Comparison of ENCODE assay signal across 18 cellular contexts in genomic region chr11:88202498-88202897, GRCh38. TPM values are rescaled to one million over a fixed set of nuclear protein-coding genes. Genes with fewer than 3 reads are reported as not detected.
DNase-seq lines count a peak whose midpoint lies in the region; ATAC-seq and TF ChIP-seq lines count a peak whose summit lies in the region.
"Had no signal": no experiment of that assay in that cellular context is flagged by ENCODE, and none has a peak within 500 bp of the region (broad histone marks: within the 10 kb centered on the region; RNA-seq: fewer than 3 reads in every experiment).

No MANE protein-coding gene starts in this region.

- H3K4me3 ChIP-seq in BE2C (ENCODE audit: low read depth, low read length): no peak overlapping the region

- H3K4me1 ChIP-seq in BE2C: peaks cover 10% of the 10 kb centered on the region
- H3K4me1 ChIP-seq: Caco-2 had no signal

- H3K36me3 ChIP-seq in BE2C: no peaks in the 10 kb centered on the region

- DNase-seq in foreskin melanocyte (peak; percentile 84), anterior cingulate cortex (lab: John Stamatoyannopoulos, UW) (no peak), BE2C (no peak), RKO (ENCODE audit: low spot score) (no peak)
- DNase-seq: Caco-2; CD4-positive, alpha-beta T cell; DMS153; GF-D8; HFFc6; NCI-H1436; NCI-H2029; NCI-H345; NCI-H524 treated with DMSO at 0.1 percent for 48 hours; PC-3; SIG-M5 had no signal

- no peaks in the 10 kb centered on the region for H3K27me3 ChIP-seq in BE2C

- TF ChIP-seq CTCF in BE2C (IDR thresholded peaks at IDR 0.05; ENCODE audit: low read depth, low read length): no peak

- ATAC-seq in GM18502 (IDR thresholded peaks at IDR 0.05; ENCODE audit: poor library complexity, unreplicated experiment): peak; percentile 42
- ATAC-seq in GM21423 (IDR thresholded peaks at IDR 0.05; ENCODE audit: unreplicated experiment): peak; percentile 49
- peak; percentile 52 for ATAC-seq in HG02885 (IDR thresholded peaks at IDR 0.05; ENCODE audit: poor library complexity, unreplicated experiment)
- ATAC-seq: PC-3 had no signal

- H3K9me3 ChIP-seq in BE2C: 0 out of 2 replicates have a peak, but pooled peaks cover 2% of the 10 kb centered on the region
- H3K9me3 ChIP-seq: Caco-2 had no signal

RNA-seq across cellular contexts. Expression of gene RAB38, which starts 27.3 kb away (rescaled TPM):
- polyA plus RNA-seq in BE2C (2012; ENCODE audit: insufficient read depth, insufficient read length, low read depth): not detected
